ENCODE assay signal across 8 cellular contexts in the genomic region with DNA sequence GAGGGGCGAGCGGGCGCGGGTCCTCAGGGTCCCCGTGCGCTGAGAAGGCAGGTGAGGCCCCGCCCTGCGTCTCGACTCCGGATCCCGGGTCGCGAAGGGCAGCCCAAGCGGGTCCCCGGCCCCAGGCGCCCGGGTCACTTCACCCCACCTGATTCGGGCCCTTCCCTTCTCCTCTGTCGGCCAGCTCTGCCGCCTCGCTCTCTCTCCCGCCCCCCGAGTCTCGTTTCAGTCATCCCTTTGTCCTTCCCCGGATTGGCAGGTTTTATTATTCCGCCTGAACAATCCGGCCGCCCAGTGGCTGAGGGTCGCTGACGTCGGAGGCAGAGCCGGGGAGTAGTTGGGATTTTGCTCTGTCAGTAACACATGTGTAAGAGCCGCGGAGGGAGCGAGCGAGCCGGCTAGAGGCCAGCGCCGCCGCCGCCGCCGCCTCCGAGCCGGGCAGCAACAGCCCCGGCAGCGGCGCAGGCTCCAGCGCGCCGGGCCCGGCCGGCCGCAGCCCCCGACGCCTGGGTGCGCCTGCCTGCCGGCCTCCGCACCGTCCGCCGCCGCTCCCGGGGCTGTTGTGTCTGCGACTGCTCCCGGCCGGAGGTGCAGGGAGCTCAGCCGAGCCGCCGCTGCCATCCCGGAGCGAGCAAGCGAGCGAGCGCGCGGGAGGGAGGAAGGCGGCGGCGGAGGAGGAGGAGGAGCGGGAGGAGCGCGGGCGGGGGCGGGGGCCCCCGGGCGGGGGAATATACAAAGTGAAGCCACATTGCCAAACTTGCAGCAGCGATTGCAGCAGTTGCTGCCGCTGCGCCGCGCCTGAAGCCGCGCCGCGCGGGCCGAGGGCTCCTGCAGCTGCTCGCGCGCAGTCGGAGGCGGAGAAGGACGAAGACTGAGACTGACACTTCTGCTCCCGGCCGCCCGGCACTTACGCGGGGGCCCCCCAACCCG. TPM values are rescaled to one million over a fixed set of nuclear protein-coding genes. Genes with fewer than 3 reads are reported as not detected.
DNase-seq lines count a peak whose midpoint lies in the region; ATAC-seq and TF ChIP-seq lines count a peak whose summit lies in the region.

A gene with protein sequence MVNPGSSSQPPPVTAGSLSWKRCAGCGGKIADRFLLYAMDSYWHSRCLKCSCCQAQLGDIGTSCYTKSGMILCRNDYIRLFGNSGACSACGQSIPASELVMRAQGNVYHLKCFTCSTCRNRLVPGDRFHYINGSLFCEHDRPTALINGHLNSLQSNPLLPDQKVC (plus strand): TSS at position 760 of the 930 bp plus-strand sequence. CDS start 3,136 bp downstream, outside the sequence.

- DNase-seq in GM12864 (ENCODE audit: low read depth) (peak; percentile 92), NCI-H1105 treated with DMSO at 0.1 percent for 48 hours (lab: John Stamatoyannopoulos, UW) (peak; percentile 93), SKM-1 treated with dmso at 0.1 percent for 144 hours (lab: John Stamatoyannopoulos, UW; ENCODE audit: unreplicated experiment) (peak; percentile 98), glomerular endothelial cell (ENCODE audit: extremely low read depth, low read depth, low spot score) (peak; percentile 75), omental fat pad (ENCODE audit: low spot score) (peak; percentile 76), testis (peak; percentile 98)

- H3K9me3 ChIP-seq in testis = no peaks in the 10 kb centered on the region

- TF ChIP-seq CTCF in GM12864 (IDR thresholded peaks at IDR 0.05; ENCODE audit: low read depth, low read length, missing control alignments) = no peak
- TF ChIP-seq CTCF in omental fat pad (IDR thresholded peaks at IDR 0.05) = no peak
- peak in 2 of 3 experiments; percentile 32 to 45 for TF ChIP-seq CTCF in testis (IDR thresholded peaks at IDR 0.05)

- peaks cover 6% of the 10 kb centered on the region for H3K4me1 ChIP-seq in testis

- no peaks in the 10 kb centered on the region for H3K36me3 ChIP-seq in testis (ENCODE audit: low read depth, missing control alignments)

- H3K4me3 ChIP-seq in GM12864 (ENCODE audit: low read depth, low read length) = peak within 1 kb of the TSS; percentile 67
- H3K4me3 ChIP-seq in testis = peak within 1 kb of the TSS; percentile 91 to 97

- peak; percentile 73 for TF ChIP-seq POLR2A in testis (IDR thresholded peaks at IDR 0.05)

- 0 to 1% methylated on average over 36 to 61 of the region's 110 CpGs for WGBS in testis, 2 donors

- peak within 1 kb of the TSS; percentile 96 to 97 for H3K27ac ChIP-seq in testis

- peak within 1 kb of the TSS; percentile 89 for H3K27ac Mint-ChIP-seq in activated naive CD8-positive, alpha-beta T cell

- H3K4me3 Mint-ChIP-seq in activated naive CD8-positive, alpha-beta T cell = peak within 1 kb of the TSS; percentile 95

- intact Hi-C loops in testis (cut with DNase I; ENCODE audit: low total_unique reads) = loop anchor here (5.0 kb wide), 1 partner anchor 624 kb away; no protein-coding TSS in a partner anchor

- H3K4me1 Mint-ChIP-seq in activated naive CD8-positive, alpha-beta T cell (ENCODE audit: low read depth) = peaks cover 43% of the 10 kb centered on the region

- peaks cover 1% of the 10 kb centered on the region for H3K36me3 Mint-ChIP-seq in activated naive CD8-positive, alpha-beta T cell

- H3K9me3 Mint-ChIP-seq in activated naive CD8-positive, alpha-beta T cell (ENCODE audit: low read depth) = no peaks in the 10 kb centered on the region

- no peaks in the 10 kb centered on the region for H3K27me3 ChIP-seq in testis

- peaks cover 1% of the 10 kb centered on the region for H3K27me3 Mint-ChIP-seq in activated naive CD8-positive, alpha-beta T cell

- ATAC-seq in HG02678 (IDR thresholded peaks at IDR 0.05; ENCODE audit: unreplicated experiment) = peak; percentile 79
- peak; percentile 94 for ATAC-seq in omental fat pad (ENCODE audit: low FRiP score)

RNA-seq across cellular contexts. Expression of the gene that starts here (rescaled TPM):
- total RNA-seq in glomerular endothelial cell (17.1 and 17.6 TPM in 2 replicates), omental fat pad (10 to 100 TPM; 42.0 to 52.9 (median 49.0) TPM), testis (10 to 100 TPM; 38.3 to 65.6 TPM)
- 76.6 TPM for polyA plus RNA-seq in testis (ENCODE audit: insufficient read depth, low read depth, low replicate concordance)

Comparison
In these comparisons a context has a peak if more than half of its experiments do, and no peak if none do; other contexts are left out.
1. Peak in every context shown above with its lines: DNase-seq, ATAC-seq, H3K4me3 ChIP-seq and H3K27ac ChIP-seq.
2. CTCF ChIP-seq: peak in testis (2 of 3); none in GM12864 (single experiment) and omental fat pad (0 of 3).